ENCODE assay signal across 7 cellular contexts in genomic region chr2:42196403-42197267, GRCh38. TPM values are rescaled to one million over a fixed set of nuclear protein-coding genes. Genes with fewer than 3 reads are reported as not detected.
A peak's percentile ranks its signal among the peaks of the same experiment; 100 is the strongest.
DNase-seq lines count a peak whose midpoint lies in the region; ATAC-seq and TF ChIP-seq lines count a peak whose summit lies in the region.

No MANE protein-coding gene starts in this region.

- WGBS in heart right ventricle, 2 donors: 79 to 84% methylated on average over 9 of the region's 9 CpGs

- TF ChIP-seq POLR2A in gastrocnemius medialis (IDR thresholded peaks at IDR 0.05): no peak

- in situ Hi-C loops in gastrocnemius medialis (cut with MboI; ENCODE audit: low sequenced_read_pairs in 4 of 4): no loop called here

- intact Hi-C loops in heart right ventricle (cut with DNase I): loop anchor here in 8 of 10 donors (1.0 to 10.0 kb wide), 6 partner anchors 62 to 102 kb away; no protein-coding TSS in a partner anchor
- intact Hi-C loops in gastrocnemius medialis (cut with DNase I; ENCODE audit: low total_unique reads): no loop called here

- peak overlapping the region in 1 of 2 donors; percentile 0 for H3K4me3 Mint-ChIP-seq in activated T-cell treated with anti-CD3 and anti-CD28 coated beads, Interleukin-2, amount 50 U/mL, for 72 hours

- H3K36me3 ChIP-seq in heart right ventricle (no peaks in the 10 kb centered on the region), gastrocnemius medialis (no peaks in the 10 kb centered on the region)

- no peaks in the 10 kb centered on the region for H3K27me3 ChIP-seq in heart right ventricle
- H3K27me3 ChIP-seq in gastrocnemius medialis: no peaks in the 10 kb centered on the region

- no peaks in the 10 kb centered on the region for H3K27me3 Mint-ChIP-seq in activated T-cell treated with anti-CD3 and anti-CD28 coated beads, Interleukin-2, amount 50 U/mL, for 72 hours (ENCODE audit: low read depth)

- DNase-seq in DMS 273 treated with DMSO at 0.1 percent for 48 hours (lab: John Stamatoyannopoulos, UW) (peak; percentile 97), NCI-H524 treated with DMSO at 0.1 percent for 48 hours (lab: John Stamatoyannopoulos, UW) (peak; percentile 98), heart right ventricle (peak in 1 of 2 donors; percentile 61), gastrocnemius medialis (no peak)
- peak in 1 of 2 donors; percentile 8 for DNase-seq in activated T-cell treated with anti-CD3 and anti-CD28 coated beads, Interleukin-2, amount 50 U/mL, for 72 hours

- H3K9me3 Mint-ChIP-seq in activated T-cell treated with anti-CD3 and anti-CD28 coated beads, Interleukin-2, amount 50 U/mL, for 72 hours: peaks cover 0 to 2% of the 10 kb centered on the region in 2 donors

- ATAC-seq in GM21515 (IDR thresholded peaks at IDR 0.05; ENCODE audit: unreplicated experiment) (peak; percentile 59), heart right ventricle (peak; percentile 50 to 91 (median 80)), gastrocnemius medialis (no peak), HG02970 (IDR thresholded peaks at IDR 0.05; ENCODE audit: low FRiP score, unreplicated experiment) (no peak)
- peak; percentile 39 to 59 for ATAC-seq in activated T-cell treated with anti-CD3 and anti-CD28 coated beads, Interleukin-2, amount 50 U/mL, for 72 hours (replicated peaks in 1 of 2)

- H3K27ac Mint-ChIP-seq in activated T-cell treated with anti-CD3 and anti-CD28 coated beads, Interleukin-2, amount 50 U/mL, for 72 hours: peak overlapping the region; percentile 25

- H3K4me1 ChIP-seq in heart right ventricle (peaks cover 0 to 66% (median 20%) of the 10 kb centered on the region in 9 donors), gastrocnemius medialis (no peaks in the 10 kb centered on the region)

- H3K4me1 Mint-ChIP-seq in activated T-cell treated with anti-CD3 and anti-CD28 coated beads, Interleukin-2, amount 50 U/mL, for 72 hours (ENCODE audit: low read depth): peaks cover 63% of the 10 kb centered on the region

- peak overlapping the region in 3 of 10 donors; percentile 12 to 23 (median 13) for H3K4me3 ChIP-seq in heart right ventricle
- H3K4me3 ChIP-seq in gastrocnemius medialis: no peak overlapping the region

- H3K9me3 ChIP-seq in heart right ventricle: no peaks in the 10 kb centered on the region
- H3K9me3 ChIP-seq in gastrocnemius medialis: no peaks in the 10 kb centered on the region

- TF ChIP-seq CTCF in heart right ventricle (IDR thresholded peaks at IDR 0.05) (peak; percentile 19 to 79 (median 61)), gastrocnemius medialis (IDR thresholded peaks at IDR 0.05 in 4 of 5, conservative IDR thresholded peaks at IDR 0.05 in 1 of 5) (peak in 3 of 5 experiments; percentile 22 to 50 (median 36))

- H3K36me3 Mint-ChIP-seq in activated T-cell treated with anti-CD3 and anti-CD28 coated beads, Interleukin-2, amount 50 U/mL, for 72 hours (ENCODE audit: insufficient read depth in 2 of 2): no peaks in the 10 kb centered on the region

- H3K27ac ChIP-seq in heart right ventricle (peak overlapping the region in 4 of 10 donors; percentile 29 to 57 (median 41)), gastrocnemius medialis (no peak overlapping the region)

RNA-seq across cellular contexts. Expression of gene EML4, which starts 27.5 kb away (rescaled TPM):
- 10 to 100 TPM; 79.2 to 82.2 TPM for total RNA-seq in activated T-cell treated with anti-CD3 and anti-CD28 coated beads, Interleukin-2, amount 50 U/mL, for 72 hours
- total RNA-seq in heart right ventricle (10 to 100 TPM in 1 of 10 donors, 1 to 10 TPM in 9; 4.5 to 17.2 (median 5.9) TPM), gastrocnemius medialis (1 to 10 TPM; 3.0 to 5.0 (median 4.6) TPM)
- 1 to 10 TPM; 2.9 to 5.0 TPM for polyA plus RNA-seq in heart right ventricle

Comparison
In these comparisons a context has a peak if more than half of its experiments do, and no peak if none do; other contexts are left out.
1. DNase-seq: peak in DMS 273 treated with DMSO at 0.1 percent for 48 hours (single experiment) and NCI-H524 treated with DMSO at 0.1 percent for 48 hours (single experiment); none in gastrocnemius medialis (0 of 2).
2. ATAC-seq: peak in GM21515 (single experiment), activated T-cell treated with anti-CD3 and anti-CD28 coated beads, Interleukin-2, amount 50 U/mL, for 72 hours (2 of 2) and heart right ventricle (8 of 8); none in gastrocnemius medialis (0 of 2) and HG02970 (single experiment).
3. RNA of gene EML4, which starts 27.5 kb away (total RNA-seq): 79.2 to 82.2 TPM in activated T-cell treated with anti-CD3 and anti-CD28 coated beads, Interleukin-2, amount 50 U/mL, for 72 hours; 4.5 to 17.2 TPM in heart right ventricle and 3.0 to 5.0 TPM in gastrocnemius medialis; every median in the first group is over 4 times any median in the second.